In genomic region chr11:85627332-85627997, GRCh38 we compare ENCODE assay signal across 8 cellular contexts. TPM values are rescaled to one million over a fixed set of nuclear protein-coding genes. Genes with fewer than 3 reads are reported as not detected.
DNase-seq lines count a peak whose midpoint lies in the region; ATAC-seq and TF ChIP-seq lines count a peak whose summit lies in the region.

DLG2 (minus strand) TSS chr11:85627344.

- H3K9me3 ChIP-seq in NT2/D1 (ENCODE audit: insufficient read depth, low read length) = no peaks in the 10 kb centered on the region
- H3K9me3 ChIP-seq in body of pancreas = no peaks in the 10 kb centered on the region
- H3K9me3 ChIP-seq in iPS-15b (ENCODE audit: control insufficient read depth, insufficient read depth, low read length) = no peaks in the 10 kb centered on the region

- H3K4me1 ChIP-seq in NT2/D1 (ENCODE audit: insufficient read depth, insufficient read length) (no peaks in the 10 kb centered on the region), body of pancreas (peaks cover 27% of the 10 kb centered on the region), iPS-15b (ENCODE audit: control insufficient read depth, insufficient read depth, low read length) (peaks cover 4% of the 10 kb centered on the region)

- no peak for TF ChIP-seq POLR2A in body of pancreas (IDR thresholded peaks at IDR 0.05)

- 0% methylated on average over 23 of the region's 23 CpGs for WGBS in body of pancreas, 2 donors

- H3K27me3 ChIP-seq in NT2/D1 (ENCODE audit: insufficient read depth, insufficient read length) (no peaks in the 10 kb centered on the region), body of pancreas (no peaks in the 10 kb centered on the region), iPS-15b (ENCODE audit: control insufficient read depth, insufficient read depth, low read length) (no peaks in the 10 kb centered on the region)

- peak within 1 kb of the TSS; percentile 83 to 89 (median 86) for H3K27ac ChIP-seq in body of pancreas

- H3K4me3 ChIP-seq in NT2/D1 (ENCODE audit: insufficient read length, low read depth) = peak within 1 kb of the TSS; percentile 78
- H3K4me3 ChIP-seq in body of pancreas = peak within 1 kb of the TSS; percentile 64 to 73
- peak within 1 kb of the TSS; percentile 72 for H3K4me3 ChIP-seq in iPS-15b (ENCODE audit: low read depth, low read length)
- H3K4me3 ChIP-seq in retinal pigment epithelial cell (ENCODE audit: low read length) = peak within 1 kb of the TSS; percentile 98

- peak within 1 kb of the TSS; percentile 88 to 97 (median 93) for H3K27ac Mint-ChIP-seq in CD14-positive monocyte

- H3K9ac ChIP-seq in NT2/D1 (ENCODE audit: insufficient read length, low read depth) (peak within 1 kb of the TSS; percentile 91), iPS-15b (ENCODE audit: low read depth, low read length) (peak within 1 kb of the TSS; percentile 71)

- H3K36me3 ChIP-seq in NT2/D1 (ENCODE audit: insufficient read depth, insufficient read length, low read length) (peaks cover 25% of the 10 kb centered on the region), body of pancreas (replicated peaks in 1 of 2; ENCODE audit: insufficient read depth in 1 of 2, low read depth in 2 of 2) (no peaks in the 10 kb centered on the region), iPS-15b (ENCODE audit: control insufficient read depth, insufficient read depth, low read length) (no peaks in the 10 kb centered on the region)

- intact Hi-C loops in CD14-positive monocyte (cut with micrococcal nuclease) = loop anchor here (5.0 kb wide), 1 partner anchor 35 kb away; no protein-coding TSS in a partner anchor
- intact Hi-C loops in body of pancreas (cut with DNase I) = no loop called here

- peaks cover 17% of the 10 kb centered on the region for H3K4me1 Mint-ChIP-seq in CD14-positive monocyte

- DNase-seq in CD14-positive monocyte (ENCODE audit: low spot score) = no peak
- no peak for DNase-seq in NT2/D1 (ENCODE audit: low read depth, low spot score)
- DNase-seq in body of pancreas = peak in 2 of 4 donors; percentile 14 to 17
- DNase-seq in retinal pigment epithelial cell (ENCODE audit: low read depth) = no peak
- DNase-seq in OCI-M2 (lab: John Stamatoyannopoulos, UW; ENCODE audit: unreplicated experiment) = no peak
- DNase-seq in NCI-H2107 treated with DMSO at 0.1 percent for 48 hours (lab: John Stamatoyannopoulos, UW; ENCODE audit: unreplicated experiment) = no peak

- peak within 1 kb of the TSS; percentile 96 to 98 for H3K4me3 Mint-ChIP-seq in CD14-positive monocyte

- no peaks in the 10 kb centered on the region for H3K9me3 Mint-ChIP-seq in CD14-positive monocyte

- H3K36me3 Mint-ChIP-seq in CD14-positive monocyte = peaks cover 9% of the 10 kb centered on the region in 2 donors

- no peak for TF ChIP-seq CTCF in CD14-positive monocyte (IDR thresholded peaks at IDR 0.05)
- TF ChIP-seq CTCF in body of pancreas (IDR thresholded peaks at IDR 0.05) = no peak
- no peak for TF ChIP-seq CTCF in retinal pigment epithelial cell (conservative IDR thresholded peaks at IDR 0.05; ENCODE audit: low read depth, low read length)

- peaks cover 0 to 3% (median 0%) of the 10 kb centered on the region in 3 donors for H3K27me3 Mint-ChIP-seq in CD14-positive monocyte (ENCODE audit: low read depth in 3 of 3)

- ATAC-seq in GM21360 (IDR thresholded peaks at IDR 0.05; ENCODE audit: unreplicated experiment) (peak; percentile 0), body of pancreas (peak; percentile 3)

RNA-seq across cellular contexts. Expression of gene DLG2, which starts in this region (rescaled TPM):
- polyA plus RNA-seq in CD14-positive monocyte = under 1 TPM in 1 of 2 donors, not detected in 1; 0.39 TPM
- 10 to 100 TPM in 1 of 2 donors, 1 to 10 TPM in 1; 6.0 to 13.2 TPM for total RNA-seq in body of pancreas
